20 cellular contexts compared by ENCODE assay signal in the genomic region with DNA sequence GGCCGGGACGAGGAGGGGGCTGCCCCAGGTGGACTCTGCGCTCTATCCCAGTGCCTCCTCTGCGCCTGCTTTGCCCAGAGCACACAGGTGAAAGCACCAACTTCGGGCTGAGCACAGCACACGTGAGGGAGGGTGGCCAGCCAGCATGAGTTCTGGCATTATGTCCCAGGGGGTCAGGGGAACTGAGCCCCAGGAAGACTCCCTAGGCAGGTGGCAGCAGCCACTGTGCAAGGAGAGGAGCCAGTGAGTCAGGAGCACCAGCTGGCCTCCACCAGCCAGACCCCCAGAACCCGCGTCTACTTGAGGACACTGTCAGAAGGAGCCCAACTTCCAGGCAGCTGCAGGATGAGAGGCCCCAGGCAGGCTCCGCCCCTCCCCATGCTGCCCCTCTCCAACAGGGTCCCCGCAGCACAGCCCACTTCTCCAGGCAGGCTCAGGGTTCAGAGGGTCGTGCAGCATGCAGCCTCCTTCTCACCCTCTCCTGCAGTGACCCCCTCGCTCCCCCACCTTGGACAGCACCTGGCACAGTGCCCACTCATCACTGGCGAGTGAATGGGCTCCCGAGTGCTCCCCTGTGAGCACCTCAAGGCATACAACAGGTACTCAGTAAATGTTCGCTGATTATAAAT. TPM values are rescaled to one million over a fixed set of nuclear protein-coding genes. Genes with fewer than 3 reads are reported as not detected.
DNase-seq lines count a peak whose midpoint lies in the region; ATAC-seq, FAIRE-seq and TF ChIP-seq lines count a peak whose summit lies in the region.
"Had no signal": no experiment of that assay in that cellular context is flagged by ENCODE, and none has a peak within 500 bp of the region (broad histone marks: within the 10 kb centered on the region; RNA-seq: fewer than 3 reads in every experiment).

No MANE protein-coding gene starts in this region.

- POLR2A ChIA-PET in HEK293 (lab: Yijun Ruan, JAX): no interaction called here

- H3K27me3 Mint-ChIP-seq in astrocyte (ENCODE audit: low read depth, unreplicated experiment): peaks cover 11% of the 10 kb centered on the region
- H3K27me3 Mint-ChIP-seq: stimulated activated naive CD8-positive, alpha-beta T cell treated with anti-CD3 and anti-CD28 coated beads, Interleukin-15, Interleukin-2, amounts not matched to agents 100 ng/mL and 50 ng/mL, for 24 hours had no signal

- no peaks in the 10 kb centered on the region for H3K36me3 ChIP-seq in HEK293 (ENCODE audit: control insufficient read depth in 2 of 2, insufficient read depth in 1 of 2, low read length in 2 of 2)
- H3K36me3 ChIP-seq in astrocyte (ENCODE audit: insufficient read depth, low read length): no peaks in the 10 kb centered on the region
- H3K36me3 ChIP-seq: heart right ventricle, upper lobe of right lung had no signal

- H3K79me2 ChIP-seq in astrocyte (ENCODE audit: insufficient read depth, low read length): no peaks in the 10 kb centered on the region

- H4K20me1 ChIP-seq in astrocyte (ENCODE audit: insufficient read depth, low read length): peaks cover 27% of the 10 kb centered on the region

- peaks cover 2% of the 10 kb centered on the region for H3K36me3 Mint-ChIP-seq in astrocyte (ENCODE audit: low read depth, unreplicated experiment)
- H3K36me3 Mint-ChIP-seq: CD8-positive, alpha-beta T cell had no signal

- H3K4me2 ChIP-seq in astrocyte (ENCODE audit: low read length): no peak overlapping the region

- DNase-seq in NCI-H748 (lab: John Stamatoyannopoulos, UW; ENCODE audit: unreplicated experiment) (peak; percentile 65), NCI-H748 treated with DMSO at 0.1 percent for 48 hours (lab: John Stamatoyannopoulos, UW) (no peak), astrocyte (ENCODE audit: low read depth) (no peak), retina (peak; percentile 59), erythroblast (lab: John Stamatoyannopoulos, UW) (no peak), NK-92 (lab: John Stamatoyannopoulos, UW; ENCODE audit: unreplicated experiment) (no peak)
- DNase-seq: activated CD4-positive, alpha-beta T cell treated with anti-CD3 and anti-CD28 coated beads for 1 hour; activated gamma-delta T cell; CD8-positive, alpha-beta T cell; cerebellar nuclear complex; effector memory CD4-positive, alpha-beta T cell; islet precursor cell; mesendoderm; NCI-H2081 treated with DMSO at 0.1 percent for 48 hours; T-helper 9 cell; upper lobe of right lung had no signal

- no peaks in the 10 kb centered on the region for H3K27me3 ChIP-seq in astrocyte (ENCODE audit: insufficient read depth, low read length)
- H3K27me3 ChIP-seq: heart right ventricle, upper lobe of right lung had no signal

- no peak overlapping the region for H3K9ac ChIP-seq in astrocyte (ENCODE audit: low read length)

- no peak for ATAC-seq in GM18520 (IDR thresholded peaks at IDR 0.05; ENCODE audit: unreplicated experiment)
- ATAC-seq: CD8-positive, alpha-beta T cell; heart right ventricle; upper lobe of right lung had no signal

- no peak for TF ChIP-seq POLR2A in erythroblast (IDR thresholded peaks at IDR 0.05; ENCODE audit: low read length)

- H3K4me1 Mint-ChIP-seq in astrocyte (ENCODE audit: low read depth, unreplicated experiment): peaks cover 7% of the 10 kb centered on the region

- FAIRE-seq in astrocyte (lab: Jason Lieb, UNC): no peak

- H3K4me3 ChIP-seq in HEK293 (ENCODE audit: low read depth, low read length) (no peak overlapping the region), astrocyte (ENCODE audit: insufficient read depth, low read depth, low read length) (no peak overlapping the region)
- H3K4me3 ChIP-seq: heart right ventricle, upper lobe of right lung had no signal

- H3K9me3 Mint-ChIP-seq in astrocyte (ENCODE audit: unreplicated experiment): no peaks in the 10 kb centered on the region
- H3K9me3 Mint-ChIP-seq: CD8-positive, alpha-beta T cell; stimulated activated naive CD8-positive, alpha-beta T cell treated with anti-CD3 and anti-CD28 coated beads, Interleukin-15, Interleukin-2, amounts not matched to agents 100 ng/mL and 50 ng/mL, for 24 hours had no signal

- no peak overlapping the region for H3K4me3 Mint-ChIP-seq in astrocyte (ENCODE audit: unreplicated experiment)
- H3K4me3 Mint-ChIP-seq: CD8-positive, alpha-beta T cell; stimulated activated naive CD8-positive, alpha-beta T cell treated with anti-CD3 and anti-CD28 coated beads, Interleukin-15, Interleukin-2, amounts not matched to agents 100 ng/mL and 50 ng/mL, for 24 hours had no signal

- H3K4me1 ChIP-seq in HEK293 (ENCODE audit: control insufficient read depth, insufficient read depth, low read length) (peaks cover 7% of the 10 kb centered on the region), astrocyte (ENCODE audit: insufficient read depth, low read length) (peaks cover 6% of the 10 kb centered on the region)

- H3K9me3 ChIP-seq in HEK293 (ENCODE audit: control insufficient read depth, insufficient read depth, low read depth, low read length): no peaks in the 10 kb centered on the region
- H3K9me3 ChIP-seq in astrocyte (ENCODE audit: insufficient read depth, low read depth, low read length): no peaks in the 10 kb centered on the region
- H3K9me3 ChIP-seq: heart right ventricle, upper lobe of right lung had no signal

- no peak overlapping the region for H3K27ac ChIP-seq in HEK293 (ENCODE audit: extremely low read depth, low read depth, low read length)
- no peak overlapping the region for H3K27ac ChIP-seq in astrocyte (ENCODE audit: low read depth, low read length)
- H3K27ac ChIP-seq: upper lobe of right lung had no signal

- peak overlapping the region; percentile 66 for H3K27ac Mint-ChIP-seq in astrocyte (ENCODE audit: unreplicated experiment)
- H3K27ac Mint-ChIP-seq: CD8-positive, alpha-beta T cell; stimulated activated naive CD8-positive, alpha-beta T cell treated with anti-CD3 and anti-CD28 coated beads, Interleukin-15, Interleukin-2, amounts not matched to agents 100 ng/mL and 50 ng/mL, for 24 hours had no signal

- CTCF ChIA-PET in HEK293 (lab: Yijun Ruan, JAX): interaction anchor here (1.5 kb wide), 1 partner anchor 7 kb away, joined by 4 read pairs; no protein-coding TSS in a partner anchor

- no peak for TF ChIP-seq CTCF in HEK293 (tag by site-specific recombination; IDR thresholded peaks at IDR 0.05)
- TF ChIP-seq CTCF in astrocyte (IDR thresholded peaks at IDR 0.05; ENCODE audit: insufficient read depth, low read depth, low read length): no peak

- no peak overlapping the region for H2AFZ ChIP-seq in astrocyte (ENCODE audit: low read depth, low read length)

TF ChIP-seq in HEK293, 187 proteins besides CTCF, POLR2A, EP300 and RAD21:
- TF ChIP-seq ZIC2 (tag by site-specific recombination; IDR thresholded peaks at IDR 0.05) (peak; percentile 81), REST (tag by site-specific recombination; IDR thresholded peaks at IDR 0.05) (peak; percentile 95), GFI1B (tag by site-specific recombination; IDR thresholded peaks at IDR 0.05) (no peak), SCRT2 (tag by site-specific recombination; IDR thresholded peaks at IDR 0.05) (0 out of 2 replicates have a peak, but pooled peaks have one; percentile 23), GLIS2 (tag by site-specific recombination; IDR thresholded peaks at IDR 0.05) (0 out of 2 replicates have a peak, but pooled peaks have one; percentile 23), ZNF629 (tag by site-specific recombination; IDR thresholded peaks at IDR 0.05) (no peak)

RNA-seq across cellular contexts. Expression of gene RASD1, which starts 44.2 kb away (rescaled TPM):
- 0.48 and 0.77 TPM in 2 replicates for total RNA-seq in astrocyte

RNA-seq across cellular contexts. Expression of gene PEMT, which starts 51.1 kb away (rescaled TPM):
- 19.5 and 25.4 TPM in 2 replicates for total RNA-seq in astrocyte

Comparison
In these comparisons a context has a peak if more than half of its experiments do, and no peak if none do; other contexts are left out.
1. DNase-seq: peak in NCI-H748 (single experiment) and retina (single experiment); none in NCI-H748 treated with DMSO at 0.1 percent for 48 hours (single experiment), astrocyte (single experiment), erythroblast (0 of 2) and NK-92 (single experiment).